ENCODE assay signal across 8 cellular contexts in the genomic region with DNA sequence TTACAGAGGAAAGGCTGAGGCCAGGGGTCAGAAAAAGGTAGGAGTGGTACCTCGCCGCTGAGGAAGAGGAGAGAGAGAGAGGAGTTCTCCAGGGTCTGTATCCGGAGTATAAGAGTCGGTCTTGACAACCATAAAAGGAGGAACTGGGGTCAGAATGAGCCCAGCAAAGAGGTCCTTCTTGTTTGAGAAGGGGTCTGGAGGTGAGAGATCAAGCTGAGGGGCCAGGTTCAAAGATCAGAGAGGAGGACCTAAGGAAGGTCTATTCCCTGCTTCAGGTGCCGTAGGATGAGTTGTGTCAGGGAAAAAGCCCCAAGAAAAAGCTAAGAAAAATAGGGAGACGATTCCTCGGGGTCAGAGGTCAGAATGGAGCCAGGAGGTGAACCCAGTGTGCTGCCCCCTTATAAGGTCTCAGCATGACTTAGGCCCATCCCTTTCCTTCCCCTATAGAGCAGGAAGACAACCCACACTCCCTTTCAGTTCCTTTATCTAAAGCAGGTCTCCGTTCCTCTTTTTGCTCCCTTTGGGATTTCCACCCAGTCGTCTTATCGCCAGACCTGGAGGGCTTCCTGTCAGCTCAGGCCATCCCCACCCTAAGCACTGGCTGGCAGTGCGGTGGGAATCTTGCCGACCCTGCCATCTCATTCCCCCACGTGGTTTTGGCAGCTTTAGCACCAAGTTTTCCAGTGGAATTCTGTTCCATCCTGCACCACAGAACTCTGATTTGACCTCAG. TPM values are rescaled to one million over a fixed set of nuclear protein-coding genes. Genes with fewer than 3 reads are reported as not detected.
DNase-seq lines count a peak whose midpoint lies in the region; ATAC-seq and TF ChIP-seq lines count a peak whose summit lies in the region.

No MANE protein-coding gene starts in this region.

- H3K27ac Mint-ChIP-seq in neural crest cell (ENCODE audit: unreplicated experiment), result peak overlapping the region; percentile 88

- H3K36me3 Mint-ChIP-seq in neural crest cell (ENCODE audit: low read depth), result no peaks in the 10 kb centered on the region

- H3K36me3 ChIP-seq in esophagus (ENCODE audit: control insufficient read depth in 2 of 2, insufficient read depth in 2 of 2, low read length in 1 of 2), result peaks cover 12 to 13% of the 10 kb centered on the region in 2 donors

- WGBS in esophagus, 2 donors, result 16 to 20% methylated on average over 13 of the region's 13 CpGs

- TF ChIP-seq CTCF in GM12864 (IDR thresholded peaks at IDR 0.05; ENCODE audit: low read depth, low read length, missing control alignments) (no peak), neural crest cell (conservative IDR thresholded peaks at IDR 0.05) (no peak)

- H3K27me3 Mint-ChIP-seq in neural crest cell (ENCODE audit: low read depth), result no peaks in the 10 kb centered on the region

- peaks cover 0 to 4% of the 10 kb centered on the region in 2 donors for H3K4me1 ChIP-seq in esophagus (ENCODE audit: control insufficient read depth in 2 of 2, insufficient read depth in 2 of 2, low read length in 1 of 2)

- peak; percentile 46 for DNase-seq in GM12864 (ENCODE audit: low read depth)
- DNase-seq in SKM-1 (lab: John Stamatoyannopoulos, UW; ENCODE audit: unreplicated experiment), result peak; percentile 78
- no peak for DNase-seq in neural crest cell (ENCODE audit: low read depth, low spot score)
- no peak for DNase-seq in dedifferentiated amniotic fluid mesenchymal stem cell (ENCODE audit: extremely low spot score)
- DNase-seq in SHP77 (lab: John Stamatoyannopoulos, UW), result no peak
- DNase-seq in DMS153 (lab: John Stamatoyannopoulos, UW), result no peak

- no peaks in the 10 kb centered on the region for H3K9me3 ChIP-seq in esophagus (ENCODE audit: control insufficient read depth in 2 of 2, insufficient read depth in 1 of 2, low read depth in 1 of 2, low read length in 1 of 2)

- H3K4me3 ChIP-seq in GM12864 (ENCODE audit: low read depth, low read length) (peak overlapping the region; percentile 93), esophagus (ENCODE audit: low read depth in 1 of 2, low read length in 2 of 2) (peak overlapping the region; percentile 92 to 99)

- ATAC-seq in HG03039 (IDR thresholded peaks at IDR 0.05; ENCODE audit: unreplicated experiment), result peak; percentile 32

- H3K9me3 Mint-ChIP-seq in neural crest cell, result no peaks in the 10 kb centered on the region

- H3K4me3 Mint-ChIP-seq in neural crest cell, result peak overlapping the region; percentile 89

- peak overlapping the region; percentile 84 to 92 for H3K27ac ChIP-seq in esophagus (ENCODE audit: low read depth in 2 of 2, low read length in 1 of 2)

- H3K27me3 ChIP-seq in esophagus (ENCODE audit: control insufficient read depth in 1 of 2, insufficient read depth in 2 of 2, low read length in 2 of 2), result no peaks in the 10 kb centered on the region

- H3K4me1 Mint-ChIP-seq in neural crest cell, result peaks cover 16% of the 10 kb centered on the region

RNA-seq across cellular contexts. Expression of a gene that starts 0.7 kb away (rescaled TPM):
- polyA plus RNA-seq in esophagus, result 10 to 100 TPM; 13.5 to 17.2 TPM
- 25.0 and 29.8 TPM in 2 replicates for total RNA-seq in neural crest cell

RNA-seq across cellular contexts. Expression of a gene that starts 53.7 kb away (rescaled TPM):
- polyA plus RNA-seq in esophagus, result under 1 TPM in 1 of 2 donors, not detected in 1; 0.05 TPM
- total RNA-seq in neural crest cell, result 0.48 and 1.3 TPM in 2 replicates

Comparison
In these comparisons a context has a peak if more than half of its experiments do, and no peak if none do; other contexts are left out.
1. DNase-seq: peak in GM12864 (single experiment) and SKM-1 (single experiment); none in neural crest cell (single experiment), dedifferentiated amniotic fluid mesenchymal stem cell (single experiment), SHP77 (0 of 2) and DMS153 (single experiment).